In the genomic region with DNA sequence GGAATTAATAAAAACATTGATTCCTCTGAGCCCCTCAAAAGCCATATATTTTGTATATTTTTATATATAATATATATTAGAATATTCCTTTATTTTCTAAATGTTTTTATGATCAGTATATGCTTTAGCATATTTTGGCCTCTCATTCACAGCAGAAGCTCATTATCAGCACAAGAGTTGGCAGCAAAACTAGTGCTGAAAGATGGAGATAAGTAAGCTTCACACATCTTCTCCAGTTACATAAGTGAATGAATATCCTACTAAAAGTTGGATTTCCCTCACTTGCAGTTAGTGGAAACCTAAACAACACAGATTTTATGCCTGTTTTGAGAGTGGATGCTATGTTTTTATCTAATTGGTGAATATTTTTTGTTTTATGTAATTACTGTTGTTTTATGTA, we compare ENCODE assay signal across 19 cellular contexts.
DNase-seq lines count a peak whose midpoint lies in the region; ATAC-seq, FAIRE-seq and TF ChIP-seq lines count a peak whose summit lies in the region.
"Had no signal": no experiment of that assay in that cellular context is flagged by ENCODE, and none has a peak within 500 bp of the region (broad histone marks: within the 10 kb centered on the region; RNA-seq: fewer than 3 reads in every experiment).

No MANE protein-coding gene starts in this region.

- H4K20me1 ChIP-seq in K562 (replicated peaks; ENCODE audit: control insufficient read depth, insufficient read depth, low read length): no peaks in the 10 kb centered on the region

- no peaks in the 10 kb centered on the region for H3K9me1 ChIP-seq in K562 (ENCODE audit: control insufficient read depth, insufficient read depth, low read length)

- H3K4me1 Mint-ChIP-seq in activated naive CD8-positive, alpha-beta T cell treated with anti-CD3 and anti-CD28 coated beads, Interleukin-2, amount 50 U/mL, for 24 hours: no peaks in the 10 kb centered on the region
- H3K4me1 Mint-ChIP-seq: CD14-positive monocyte had no signal

- no peak overlapping the region for H3K27ac ChIP-seq in K562 (ENCODE audit: extremely low read depth, low read depth, low read length)
- H3K27ac ChIP-seq: 22Rv1 had no signal

- H3K36me3 Mint-ChIP-seq in activated naive CD8-positive, alpha-beta T cell treated with anti-CD3 and anti-CD28 coated beads, Interleukin-2, amount 50 U/mL, for 24 hours (ENCODE audit: low read depth): no peaks in the 10 kb centered on the region
- H3K36me3 Mint-ChIP-seq: CD14-positive monocyte; CD8-positive, alpha-beta T cell had no signal

- H3K9me3 Mint-ChIP-seq in activated naive CD8-positive, alpha-beta T cell treated with anti-CD3 and anti-CD28 coated beads, Interleukin-2, amount 50 U/mL, for 24 hours: peaks cover 6% of the 10 kb centered on the region
- H3K9me3 Mint-ChIP-seq: H9 had no signal

- DNase-seq in NCI-H1105 treated with DMSO at 0.1 percent for 48 hours (lab: John Stamatoyannopoulos, UW): peak; percentile 22
- DNase-seq in NCI-H1105 (lab: John Stamatoyannopoulos, UW): no peak
- peak; percentile 8 for DNase-seq in NCI-H69 (lab: John Stamatoyannopoulos, UW)
- peak in 2 of 4 experiments; percentile 9 to 55 for DNase-seq in K562 (ENCODE audit: extremely low read depth in 1 of 4, low spot score in 3 of 4)
- DNase-seq in middle frontal gyrus (ENCODE audit: extremely low spot score, low spot score): peak; percentile 7
- no peak for DNase-seq in NCI-H2107 (lab: John Stamatoyannopoulos, UW)
- no peak for DNase-seq in activated naive CD8-positive, alpha-beta T cell treated with anti-CD3 and anti-CD28 coated beads, Interleukin-2, amount 50 U/mL, for 24 hours
- DNase-seq: CD8-positive, alpha-beta T cell; COR-L47; DMS153; DMS79 treated with DMSO at 0.1 percent for 48 hours; EL; GOT3; H9 had no signal

- H3K4me1 ChIP-seq in K562 (replicated peaks in 1 of 2; ENCODE audit: control insufficient read depth in 2 of 2, insufficient read depth in 2 of 2, low read length in 2 of 2): no peaks in the 10 kb centered on the region; a peak in 1 of 5 replicates

- H3K27me3 ChIP-seq in K562 (ENCODE audit: control insufficient read depth in 2 of 2, insufficient read depth in 2 of 2, low read length in 2 of 2): no peaks in the 10 kb centered on the region

- POLR2A ChIA-PET in K562 (lab: Yijun Ruan, JAX): interaction anchor here (0.6 to 1.0 kb wide), 2 partner anchors 13 to 20 kb away, joined by 3 to 4 read pairs; no protein-coding TSS in a partner anchor

- H3K4me2 ChIP-seq in K562 (ENCODE audit: insufficient read depth, low read length): no peak overlapping the region

- no peak overlapping the region for H3K4me3 Mint-ChIP-seq in activated naive CD8-positive, alpha-beta T cell treated with anti-CD3 and anti-CD28 coated beads, Interleukin-2, amount 50 U/mL, for 24 hours
- H3K4me3 Mint-ChIP-seq: CD14-positive monocyte; CD8-positive, alpha-beta T cell; H9 had no signal

- no peak overlapping the region for H3K9ac ChIP-seq in K562 (ENCODE audit: insufficient read depth in 1 of 2, low read depth in 2 of 2, low read length in 2 of 2)

- H3K4me3 ChIP-seq in K562: no peak overlapping the region

- no peaks in the 10 kb centered on the region; the same call in 1 of the 2 replicates for H3K9me3 ChIP-seq in K562 (replicated peaks; ENCODE audit: control insufficient read depth, insufficient read depth, low read depth, low read length)

- no peak for TF ChIP-seq POLR2A in K562 (conservative IDR thresholded peaks at IDR 0.05)

- intact Hi-C loops in K562 (cut with micrococcal nuclease): no loop called here

- CTCF ChIA-PET in K562 (lab: Yijun Ruan, JAX; ENCODE audit: low intra/inter-chr PET ratio): no interaction called here

- no peak overlapping the region for H3K27ac Mint-ChIP-seq in activated naive CD8-positive, alpha-beta T cell treated with anti-CD3 and anti-CD28 coated beads, Interleukin-2, amount 50 U/mL, for 24 hours
- H3K27ac Mint-ChIP-seq: CD14-positive monocyte; CD8-positive, alpha-beta T cell; H9 had no signal

- H3K36me3 ChIP-seq in K562 (ENCODE audit: control insufficient read depth, insufficient read depth, low read length): no peaks in the 10 kb centered on the region

- TF ChIP-seq RAD21 in K562 (CRISPR knock-in tag; conservative IDR thresholded peaks at IDR 0.05 in 1 of 2, IDR thresholded peaks at IDR 0.05 in 1 of 2): no peak

- H3K27me3 Mint-ChIP-seq in activated naive CD8-positive, alpha-beta T cell treated with anti-CD3 and anti-CD28 coated beads, Interleukin-2, amount 50 U/mL, for 24 hours: no peaks in the 10 kb centered on the region

- H3K79me2 ChIP-seq in K562 (ENCODE audit: control insufficient read depth, insufficient read depth, low read length): no peaks in the 10 kb centered on the region

- no peak for TF ChIP-seq EP300 in K562 (IDR thresholded peaks at IDR 0.05; ENCODE audit: low read length)

- FAIRE-seq in K562 (lab: Jason Lieb, UNC): no peak
- FAIRE-seq: D721Med, GM12891 had no signal

- peak; percentile 62; the same call in 1 of the 3 replicates for ATAC-seq in K562
- no peak for ATAC-seq in activated naive CD8-positive, alpha-beta T cell treated with anti-CD3 and anti-CD28 coated beads, Interleukin-2, amount 50 U/mL, for 24 hours
- ATAC-seq in GM18870 (IDR thresholded peaks at IDR 0.05; ENCODE audit: unreplicated experiment): no peak
- ATAC-seq: CD8-positive, alpha-beta T cell had no signal

- in situ Hi-C loops in K562 (cut with MboI): no loop called here

- no TSS peak for BruUV-seq in K562 (replicated peaks; lab: Mats Ljungman, UMichigan)

- no peak for TF ChIP-seq CTCF in K562 (IDR thresholded peaks at IDR 0.05 in 2 of 3, conservative IDR thresholded peaks at IDR 0.05 in 1 of 3; ENCODE audit: insufficient read depth in 2 of 3, low read depth in 1 of 3, low read length in 3 of 3)

- H2AFZ ChIP-seq in K562 (ENCODE audit: low read depth, low read length): no peak overlapping the region

TF ChIP-seq in K562, 482 proteins besides CTCF, POLR2A, EP300 and RAD21 (continues in another document):
- peak; percentile 11; the same call in 1 of the 2 replicates for TF ChIP-seq TAL1 (IDR thresholded peaks at IDR 0.05)
- no peak for TF ChIP-seq ETV1 (tag; conservative IDR thresholded peaks at IDR 0.05; ENCODE audit: low read depth)
- TF ChIP-seq ZNF79 (CRISPR knock-in tag; IDR thresholded peaks at IDR 0.05; ENCODE audit: low read depth): no peak
- TF ChIP-seq THRAP3 (IDR thresholded peaks at IDR 0.05; ENCODE audit: borderline replicate concordance): no peak
- no peak for TF ChIP-seq CTBP1 (IDR thresholded peaks at IDR 0.05; ENCODE audit: borderline replicate concordance)
- TF ChIP-seq, protein P1, sequence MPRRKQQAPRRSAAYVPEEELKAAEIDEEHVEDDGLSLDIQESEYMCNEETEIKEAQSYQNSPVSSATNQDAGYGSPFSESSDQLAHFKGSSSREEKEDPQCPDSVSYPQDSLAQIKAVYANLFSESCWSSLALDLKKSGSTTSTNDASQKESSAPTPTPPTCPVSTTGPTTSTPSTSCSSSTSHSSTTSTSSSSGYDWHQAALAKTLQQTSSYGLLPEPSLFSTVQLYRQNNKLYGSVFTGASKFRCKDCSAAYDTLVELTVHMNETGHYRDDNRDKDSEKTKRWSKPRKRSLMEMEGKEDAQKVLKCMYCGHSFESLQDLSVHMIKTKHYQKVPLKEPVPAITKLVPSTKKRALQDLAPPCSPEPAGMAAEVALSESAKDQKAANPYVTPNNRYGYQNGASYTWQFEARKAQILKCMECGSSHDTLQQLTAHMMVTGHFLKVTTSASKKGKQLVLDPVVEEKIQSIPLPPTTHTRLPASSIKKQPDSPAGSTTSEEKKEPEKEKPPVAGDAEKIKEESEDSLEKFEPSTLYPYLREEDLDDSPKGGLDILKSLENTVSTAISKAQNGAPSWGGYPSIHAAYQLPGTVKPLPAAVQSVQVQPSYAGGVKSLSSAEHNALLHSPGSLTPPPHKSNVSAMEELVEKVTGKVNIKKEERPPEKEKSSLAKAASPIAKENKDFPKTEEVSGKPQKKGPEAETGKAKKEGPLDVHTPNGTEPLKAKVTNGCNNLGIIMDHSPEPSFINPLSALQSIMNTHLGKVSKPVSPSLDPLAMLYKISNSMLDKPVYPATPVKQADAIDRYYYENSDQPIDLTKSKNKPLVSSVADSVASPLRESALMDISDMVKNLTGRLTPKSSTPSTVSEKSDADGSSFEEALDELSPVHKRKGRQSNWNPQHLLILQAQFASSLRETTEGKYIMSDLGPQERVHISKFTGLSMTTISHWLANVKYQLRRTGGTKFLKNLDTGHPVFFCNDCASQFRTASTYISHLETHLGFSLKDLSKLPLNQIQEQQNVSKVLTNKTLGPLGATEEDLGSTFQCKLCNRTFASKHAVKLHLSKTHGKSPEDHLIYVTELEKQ (CRISPR knock-in tag; IDR thresholded peaks at IDR 0.05): no peak
- TF ChIP-seq HOXB6 (CRISPR knock-in tag; IDR thresholded peaks at IDR 0.05; ENCODE audit: borderline replicate concordance): no peak
- TF ChIP-seq TGIF2 (CRISPR knock-in tag; IDR thresholded peaks at IDR 0.05): no peak
- TF ChIP-seq ARNT (IDR thresholded peaks at IDR 0.05): no peak
- no peak for TF ChIP-seq ATF1 (CRISPR knock-in tag; IDR thresholded peaks at IDR 0.05)
- TF ChIP-seq ATF1 (tag; IDR thresholded peaks at IDR 0.05): no peak

Comparison
In these comparisons a context has a peak if more than half of its experiments do, and no peak if none do; other contexts are left out.
1. DNase-seq: peak in NCI-H1105 treated with DMSO at 0.1 percent for 48 hours (single experiment), NCI-H69 (single experiment) and middle frontal gyrus (single experiment); none in NCI-H1105 (single experiment), NCI-H2107 (single experiment) and activated naive CD8-positive, alpha-beta T cell treated with anti-CD3 and anti-CD28 coated beads, Interleukin-2, amount 50 U/mL, for 24 hours (single experiment).